10 cellular contexts compared by ENCODE assay signal in the genomic region with DNA sequence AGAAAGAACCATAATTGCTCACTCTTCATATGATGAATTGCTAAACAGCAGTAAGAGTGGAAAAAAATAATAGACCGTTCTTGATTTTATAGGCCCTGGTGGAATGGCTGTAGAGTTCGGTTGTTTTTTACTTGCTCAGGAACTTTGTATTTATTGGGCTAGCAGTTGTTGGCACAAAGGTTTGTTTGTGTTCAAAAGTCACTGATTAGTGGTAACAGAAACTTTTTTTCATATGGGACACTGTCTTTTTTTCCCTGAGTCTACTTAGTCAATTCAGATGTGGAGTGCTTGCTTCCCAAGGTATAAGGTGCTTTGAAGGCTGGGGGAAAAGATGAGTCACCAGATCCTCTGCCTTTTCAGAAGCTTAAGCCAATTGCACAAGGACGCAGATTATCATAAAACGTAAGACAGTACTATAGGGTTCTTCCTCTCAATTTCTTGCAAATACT. TPM values are rescaled to one million over a fixed set of nuclear protein-coding genes. Genes with fewer than 3 reads are reported as not detected.
DNase-seq lines count a peak whose midpoint lies in the region; ATAC-seq and TF ChIP-seq lines count a peak whose summit lies in the region.
"Had no signal": no experiment of that assay in that cellular context is flagged by ENCODE, and none has a peak within 500 bp of the region (broad histone marks: within the 10 kb centered on the region; RNA-seq: fewer than 3 reads in every experiment).

No MANE protein-coding gene starts in this region.

- peaks cover 14% of the 10 kb centered on the region for H3K4me1 ChIP-seq in GM23248 (ENCODE audit: insufficient read depth)
- H3K4me1 ChIP-seq in duodenal mucosa (ENCODE audit: control insufficient read depth in 1 of 2, insufficient read depth in 2 of 2, low read length in 2 of 2), result peaks cover 18 to 45% of the 10 kb centered on the region in 2 donors

- H3K4me3 ChIP-seq in GM23248 (no peak overlapping the region), duodenal mucosa (ENCODE audit: low read depth in 1 of 2, low read length in 2 of 2) (peak overlapping the region; percentile 41 to 48)

- TF ChIP-seq CTCF in omental fat pad (IDR thresholded peaks at IDR 0.05), result no peak

- in situ Hi-C loops in GM23248 (cut with MboI), result no loop called here

- H3K79me2 ChIP-seq in GM23248 (ENCODE audit: insufficient read depth), result peaks cover 84% of the 10 kb centered on the region

- peak; percentile 61 for DNase-seq in GM23248
- DNase-seq in MV-4-11 (lab: John Stamatoyannopoulos, UW), result peak; percentile 85
- no peak for DNase-seq in omental fat pad (ENCODE audit: low spot score)
- DNase-seq in NCI-H774 (lab: John Stamatoyannopoulos, UW), result no peak
- DNase-seq in DMS114 treated with DMSO at 0.1 percent for 48 hours (lab: John Stamatoyannopoulos, UW; ENCODE audit: unreplicated experiment), result no peak
- DNase-seq: glutamatergic neuron, MM.1S had no signal

- no peaks in the 10 kb centered on the region for H4K20me1 ChIP-seq in GM23248 (ENCODE audit: insufficient read depth)

- H3K27me3 ChIP-seq in GM23248 (replicated peaks; ENCODE audit: insufficient read depth), result no peaks in the 10 kb centered on the region
- no peaks in the 10 kb centered on the region for H3K27me3 ChIP-seq in duodenal mucosa (ENCODE audit: control insufficient read depth in 1 of 2, insufficient read depth in 2 of 2, low read length in 2 of 2)

- H3K4me2 ChIP-seq in GM23248 (ENCODE audit: unreplicated experiment), result no peak overlapping the region

- H2AFZ ChIP-seq in GM23248, result no peak overlapping the region

- H3K27ac ChIP-seq in GM23248 (no peak overlapping the region), duodenal mucosa (ENCODE audit: low read depth, low read length) (no peak overlapping the region)

- H3K36me3 ChIP-seq in GM23248 (ENCODE audit: low read depth) (no peaks in the 10 kb centered on the region), duodenal mucosa (ENCODE audit: control insufficient read depth in 1 of 2, insufficient read depth in 2 of 2, low read length in 2 of 2) (no peaks in the 10 kb centered on the region)

- H3K9me3 ChIP-seq in GM23248 (ENCODE audit: low read depth) (no peaks in the 10 kb centered on the region), duodenal mucosa (ENCODE audit: control insufficient read depth in 1 of 2, low read length in 2 of 2) (no peaks in the 10 kb centered on the region)

- ATAC-seq in omental fat pad (ENCODE audit: low FRiP score) (peak; percentile 71), HG02798 (IDR thresholded peaks at IDR 0.05; ENCODE audit: poor library complexity, unreplicated experiment) (no peak), GM19455 (IDR thresholded peaks at IDR 0.05; ENCODE audit: unreplicated experiment) (no peak)

- no peaks in the 10 kb centered on the region for H3K9me2 ChIP-seq in GM23248 (ENCODE audit: insufficient read depth)

- peaks cover 4% of the 10 kb centered on the region; the same call in 1 of the 2 replicates for H3F3A ChIP-seq in GM23248 (ENCODE audit: insufficient read depth)

- no peak overlapping the region for H3K9ac ChIP-seq in GM23248
- H3K9ac ChIP-seq in duodenal mucosa (ENCODE audit: low read depth in 1 of 2, low read length in 2 of 2), result no peak overlapping the region

- WGBS in GM23248 (ENCODE audit: low coverage in 1 of 2, low lambda C conversion rate in 2 of 2, missing lambda C conversion rate in 2 of 2), 2 experiments, result 32 to 35% methylated on average over 4 of the region's 4 CpGs

RNA-seq across cellular contexts. Expression of gene PHLPP1, which starts 25.8 kb away (rescaled TPM):
- total RNA-seq in GM23248 (2014; rRNA removed; shearing (Covaris generic)), result 6.8 and 9.4 TPM in 2 replicates
- 0.99 and 1.1 TPM in 2 replicates for polyA plus RNA-seq in GM23248 (2016; fragmentation: Nextera tagmentation; extraction: Ambion mirVana)
- 10 to 100 TPM in 2 of 4 donors, 1 to 10 TPM in 2; 6.3 to 18.0 (median 10.4) TPM for total RNA-seq in omental fat pad

Comparison
In these comparisons a context has a peak if more than half of its experiments do, and no peak if none do; other contexts are left out.
1. DNase-seq: peak in GM23248 (single experiment) and MV-4-11 (single experiment); none in omental fat pad (single experiment), NCI-H774 (single experiment) and DMS114 treated with DMSO at 0.1 percent for 48 hours (single experiment).